ENCODE assay signal across 17 cellular contexts in the genomic region with DNA sequence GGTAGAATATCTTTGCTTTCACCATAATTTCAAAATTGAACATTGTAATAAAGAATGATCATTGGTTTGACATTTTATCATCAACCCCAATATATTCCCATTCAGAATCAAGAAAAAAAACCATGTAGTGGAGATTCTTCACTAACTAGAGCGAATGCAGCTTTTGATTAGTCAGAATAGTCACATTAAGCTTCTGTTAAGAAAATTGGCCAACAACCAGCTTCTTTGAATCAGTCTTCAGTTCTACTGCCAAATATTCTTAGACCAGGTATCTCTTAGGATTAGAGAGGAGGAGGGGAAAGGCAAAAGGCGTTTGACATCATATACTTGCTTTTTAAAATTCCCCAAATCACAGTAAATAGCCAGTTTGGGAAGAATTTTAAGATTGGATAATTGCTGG. TPM values are rescaled to one million over a fixed set of nuclear protein-coding genes. Genes with fewer than 3 reads are reported as not detected.
"Had no signal": no experiment of that assay in that cellular context is flagged by ENCODE, and none has a peak within 500 bp of the region (broad histone marks: within the 10 kb centered on the region; RNA-seq: fewer than 3 reads in every experiment).

No MANE protein-coding gene starts in this region.

- H3K4me3 Mint-ChIP-seq: activated CD4-positive, alpha-beta T cell treated with anti-CD3 and anti-CD28 coated beads, Interleukin-2, amount 10 ng/mL, durations not matched to agents 7 days and 5 days; type B pancreatic cell had no signal

- H3K27me3 Mint-ChIP-seq: progenitor cell of endocrine pancreas, type B pancreatic cell had no signal

- H3K27me3 ChIP-seq: right atrium auricular region, stomach had no signal

- H3K9me3 ChIP-seq: esophagus muscularis mucosa, heart right ventricle, lower lobe of right lung, stomach had no signal

- H3K36me3 Mint-ChIP-seq: type B pancreatic cell had no signal

- H3K27ac ChIP-seq: esophagus muscularis mucosa, heart right ventricle, lower lobe of right lung, right atrium auricular region had no signal

- H3K4me1 Mint-ChIP-seq: activated CD4-positive, alpha-beta T cell treated with anti-CD3 and anti-CD28 coated beads, Interleukin-2, amount 10 ng/mL, durations not matched to agents 7 days and 5 days had no signal

- H3K9me3 Mint-ChIP-seq: activated CD4-positive, alpha-beta T cell treated with anti-CD3 and anti-CD28 coated beads, Interleukin-2, amount 10 ng/mL, durations not matched to agents 7 days and 5 days; type B pancreatic cell had no signal

- H3K36me3 ChIP-seq: esophagus muscularis mucosa, heart right ventricle, lower lobe of right lung, right atrium auricular region, stomach had no signal

- H3K4me3 ChIP-seq: esophagus muscularis mucosa, heart right ventricle, lower lobe of right lung, right atrium auricular region, stomach had no signal

- H3K27ac Mint-ChIP-seq: activated CD4-positive, alpha-beta T cell treated with anti-CD3 and anti-CD28 coated beads, Interleukin-2, amount 10 ng/mL, durations not matched to agents 7 days and 5 days; progenitor cell of endocrine pancreas; type B pancreatic cell had no signal

- DNase-seq: activated CD4-positive, alpha-beta T cell treated with anti-CD3 and anti-CD28 coated beads, Interleukin-2, amount 10 ng/mL, durations not matched to agents 7 days and 5 days; activated CD8-positive, alpha-beta memory T cell treated with anti-CD3 and anti-CD28 coated beads, Interleukin-2, amount 50 U/mL, for 48 hours; activated effector memory CD4-positive, alpha-beta T cell treated with anti-CD3 and anti-CD28 coated beads, Interleukin-2, amount 50 U/mL, for 16 hours; activated naive CD4-positive, alpha-beta T cell treated with anti-CD3 and anti-CD28 coated beads, Interleukin-2, amount 50 U/mL, for 16 hours; activated T-cell treated with anti-CD3 and anti-CD28 coated beads, Interleukin-2, amount 50 U/mL, for 48 hours; caudate nucleus; heart right ventricle; left cardiac atrium; lower lobe of right lung; midbrain; occipital lobe; stomach; T-helper 1 cell had no signal

- H3K4me1 ChIP-seq: esophagus muscularis mucosa, heart right ventricle, lower lobe of right lung, right atrium auricular region had no signal

- ATAC-seq: heart right ventricle, left cardiac atrium had no signal

RNA-seq across cellular contexts. Expression of gene RNF128, which starts 53.8 kb away (rescaled TPM):
- total RNA-seq: activated CD4-positive, alpha-beta T cell treated with anti-CD3 and anti-CD28 coated beads, Interleukin-2, amount 10 ng/mL, durations not matched to agents 7 days and 5 days had no signal
